Comparison of ENCODE assay signal across 11 cellular contexts in genomic region chrX:106791495-106791894, GRCh38. TPM values are rescaled to one million over a fixed set of nuclear protein-coding genes. Genes with fewer than 3 reads are reported as not detected.
A peak's percentile ranks its signal among the peaks of the same experiment; 100 is the strongest.
DNase-seq lines count a peak whose midpoint lies in the region; ATAC-seq and TF ChIP-seq lines count a peak whose summit lies in the region.
"Had no signal": no experiment of that assay in that cellular context is flagged by ENCODE, and none has a peak within 500 bp of the region (broad histone marks: within the 10 kb centered on the region; RNA-seq: fewer than 3 reads in every experiment).

No MANE protein-coding gene starts in this region.

- intact Hi-C loops in left ventricle myocardium inferior (cut with micrococcal nuclease), result loop anchor here (10.0 kb wide), 1 partner anchor 307 kb away; no protein-coding TSS in a partner anchor
- intact Hi-C loops in right cardiac atrium (cut with DNase I), result loop anchor here in 2 of 4 donors (10.0 kb wide), 1 partner anchor 307 kb away; no protein-coding TSS in a partner anchor
- intact Hi-C loops in Panc1 (cut with micrococcal nuclease; ENCODE audit: unreplicated experiment), result loop anchor here (2.0 to 5.0 kb wide), 3 partner anchors 179 to 374 kb away; partner anchors contain the start of gene RADX
- intact Hi-C loops in upper lobe of right lung (cut with DNase I), result no loop called here

- H3K9me3 ChIP-seq in left ventricle myocardium inferior (replicated peaks), result no peaks in the 10 kb centered on the region
- H3K9me3 ChIP-seq in right cardiac atrium (ENCODE audit: control insufficient read depth, low read length), result no peaks in the 10 kb centered on the region
- no peaks in the 10 kb centered on the region for H3K9me3 ChIP-seq in Panc1 (ENCODE audit: control insufficient read depth, insufficient read depth, low read depth, low read length)
- no peaks in the 10 kb centered on the region for H3K9me3 ChIP-seq in fibroblast of lung (ENCODE audit: control insufficient read depth, insufficient read depth, low read depth, low read length)
- no peaks in the 10 kb centered on the region for H3K9me3 ChIP-seq in upper lobe of right lung

- no peaks in the 10 kb centered on the region for H4K20me1 ChIP-seq in fibroblast of lung (ENCODE audit: control insufficient read depth, extremely low read depth, insufficient read depth, low read length)

- CTCF ChIA-PET in Panc1 (lab: Charles Lee), result no interaction called here

- no peak overlapping the region for H3K9ac ChIP-seq in fibroblast of lung (ENCODE audit: insufficient read depth, low read length)
- H3K9ac ChIP-seq: parathyroid adenoma had no signal

- H3K4me1 ChIP-seq in left ventricle myocardium inferior (no peaks in the 10 kb centered on the region), right cardiac atrium (ENCODE audit: control insufficient read depth, insufficient read depth, low read length) (no peaks in the 10 kb centered on the region), Panc1 (ENCODE audit: control insufficient read depth, insufficient read depth, low read length) (no peaks in the 10 kb centered on the region), fibroblast of lung (ENCODE audit: control insufficient read depth, extremely low read depth, insufficient read depth, low read length) (no peaks in the 10 kb centered on the region), upper lobe of right lung (no peaks in the 10 kb centered on the region)
- H3K4me1 ChIP-seq: parathyroid adenoma had no signal

- no TSS peak for BruUV-seq in Panc1 (replicated peaks; lab: Mats Ljungman, UMichigan)

- H3K27me3 ChIP-seq in left ventricle myocardium inferior (ENCODE audit: low read depth) (no peaks in the 10 kb centered on the region), right cardiac atrium (ENCODE audit: control insufficient read depth, insufficient read depth) (no peaks in the 10 kb centered on the region), Panc1 (ENCODE audit: control insufficient read depth, insufficient read depth, low read length) (no peaks in the 10 kb centered on the region), fibroblast of lung (ENCODE audit: control insufficient read depth, insufficient read depth, low read length) (no peaks in the 10 kb centered on the region), upper lobe of right lung (no peaks in the 10 kb centered on the region)

- no peaks in the 10 kb centered on the region for H3K79me2 ChIP-seq in fibroblast of lung (ENCODE audit: control insufficient read depth, insufficient read depth, low read length)
- H3K79me2 ChIP-seq: parathyroid adenoma had no signal

- H3K4me3 ChIP-seq in left ventricle myocardium inferior (no peak overlapping the region), right cardiac atrium (ENCODE audit: low read length) (no peak overlapping the region), Panc1 (ENCODE audit: low read depth in 2 of 2, low read length in 2 of 2) (no peak overlapping the region), fibroblast of lung (replicated peaks in 1 of 4; ENCODE audit: control extremely low read depth in 1 of 4, insufficient read depth in 1 of 4, low read depth in 3 of 4, low read length in 4 of 4) (no peak overlapping the region), upper lobe of right lung (no peak overlapping the region)
- H3K4me3 ChIP-seq: K562 had no signal

- no peak for DNase-seq in left ventricle myocardium inferior
- no peak for DNase-seq in right cardiac atrium
- DNase-seq in Panc1 (ENCODE audit: low read depth, low spot score), result no peak
- DNase-seq in fibroblast of lung (ENCODE audit: low read depth in 2 of 2), result peak; percentile 13 to 35
- DNase-seq in upper lobe of right lung, result no peak
- no peak for DNase-seq in mucosa of gallbladder (ENCODE audit: low spot score)
- DNase-seq in NK-92 (lab: John Stamatoyannopoulos, UW; ENCODE audit: unreplicated experiment), result no peak
- no peak for DNase-seq in germinal center (ENCODE audit: low spot score)
- DNase-seq: activated CD8-positive, alpha-beta memory T cell treated with anti-CD3 and anti-CD28 coated beads for 24 hours had no signal

- 3% methylated on average over 1 of the region's 1 CpG for WGBS in right cardiac atrium

- ATAC-seq in right cardiac atrium (no peak), Panc1 (no peak), upper lobe of right lung (no peak)
- ATAC-seq: K562 had no signal

- POLR2A ChIA-PET in Panc1 (lab: Charles Lee), result no interaction called here

- H2AFZ ChIP-seq in fibroblast of lung (ENCODE audit: low read length), result no peak overlapping the region
- H2AFZ ChIP-seq: parathyroid adenoma had no signal

- no peak overlapping the region for H3K4me2 ChIP-seq in fibroblast of lung (ENCODE audit: extremely low read depth, insufficient read depth, low read length)

- TF ChIP-seq CTCF in left ventricle myocardium inferior (IDR thresholded peaks at IDR 0.05; ENCODE audit: borderline replicate concordance) (peak; percentile 47), Panc1 (IDR thresholded peaks at IDR 0.05) (peak; percentile 48; the same call in 1 of the 2 replicates), fibroblast of lung (conservative IDR thresholded peaks at IDR 0.05 in 1 of 2, IDR thresholded peaks at IDR 0.05 in 1 of 2; ENCODE audit: low read depth in 1 of 2, low read length in 2 of 2) (peak in 1 of 2 donors; percentile 28), upper lobe of right lung (IDR thresholded peaks at IDR 0.05) (peak; percentile 36)

- no peaks in the 10 kb centered on the region for H3K36me3 ChIP-seq in left ventricle myocardium inferior
- no peaks in the 10 kb centered on the region for H3K36me3 ChIP-seq in Panc1 (ENCODE audit: control insufficient read depth, insufficient read depth, low read length)
- H3K36me3 ChIP-seq in fibroblast of lung (ENCODE audit: control insufficient read depth, insufficient read depth, low read length), result no peaks in the 10 kb centered on the region
- H3K36me3 ChIP-seq in upper lobe of right lung, result no peaks in the 10 kb centered on the region

- H3K27ac ChIP-seq in left ventricle myocardium inferior (replicated peaks) (no peak overlapping the region), right cardiac atrium (ENCODE audit: low read length) (no peak overlapping the region), Panc1 (ENCODE audit: low read length) (no peak overlapping the region), fibroblast of lung (ENCODE audit: insufficient read depth, low read length) (no peak overlapping the region), upper lobe of right lung (no peak overlapping the region)
- H3K27ac ChIP-seq: parathyroid adenoma had no signal

- in situ Hi-C loops in Panc1 (cut with HindIII; ENCODE audit: low pct_unique_long_range_greater_than_20kb, low sequenced_read_pairs), result no loop called here

RNA-seq across cellular contexts. Expression of gene TBC1D8B, which starts 11.0 kb away (rescaled TPM):
- total RNA-seq in left ventricle myocardium inferior (2.0 TPM), right cardiac atrium (1 to 10 TPM; 4.1 to 6.8 (median 6.0) TPM), Panc1 (2021; ENCODE audit: unreplicated experiment) (8.9 TPM), fibroblast of lung (5.4 and 9.1 TPM in 2 replicates), upper lobe of right lung (8.4 TPM), mucosa of gallbladder (14.6 TPM)
- polyA plus RNA-seq in right cardiac atrium (1.9 TPM), fibroblast of lung (8.7 and 15.4 TPM in 2 replicates)
- 6.2 TPM for polyA plus RNA-seq in Panc1 (2012; ENCODE audit: insufficient read length)
- polyA plus RNA-seq in fibroblast of lung (2012), result 6.6 and 11.7 TPM in 2 replicates
- polyA minus RNA-seq in fibroblast of lung (ENCODE audit: low replicate concordance), result 1.2 and 2.7 TPM in 2 replicates

Comparison
In these comparisons a context has a peak if more than half of its experiments do, and no peak if none do; other contexts are left out.
1. DNase-seq: peak in fibroblast of lung (2 of 2); none in left ventricle myocardium inferior (single experiment), right cardiac atrium (0 of 3), Panc1 (single experiment), upper lobe of right lung (single experiment), mucosa of gallbladder (single experiment), NK-92 (single experiment) and germinal center (single experiment).